ENCODE assay signal across 36 cellular contexts in the genomic region with DNA sequence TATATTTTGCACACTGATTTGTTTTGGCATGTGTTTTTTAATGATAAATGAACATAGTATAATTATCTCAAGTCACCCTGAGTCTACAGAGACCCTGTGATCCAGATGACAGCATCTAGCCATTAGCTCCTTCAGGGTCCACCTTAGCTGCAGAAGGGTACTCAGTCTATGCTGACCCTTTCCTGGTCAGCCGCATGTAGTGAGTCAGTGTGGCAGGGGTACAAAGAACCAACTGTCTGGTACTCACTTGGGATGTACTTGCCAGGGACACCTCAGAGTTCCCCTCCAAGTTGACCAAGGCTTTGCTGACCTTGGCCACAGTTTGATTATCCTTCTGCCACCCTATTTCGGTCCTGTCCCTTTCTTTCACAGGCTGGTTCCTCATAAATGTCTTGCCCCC.
"Had no signal": no experiment of that assay in that cellular context is flagged by ENCODE, and none has a peak within 500 bp of the region (broad histone marks: within the 10 kb centered on the region; RNA-seq: fewer than 3 reads in every experiment).

No MANE protein-coding gene starts in this region.

- H3K27ac Mint-ChIP-seq: activated naive CD4-positive, alpha-beta T cell treated with anti-CD3 and anti-CD28 coated beads for 36 hours; activated naive CD4-positive, alpha-beta T cell treated with anti-CD3 and anti-CD28 coated beads, Interleukin-2, amount 10 ng/mL, durations not matched to agents 7 days and 5 days; activated naive CD4-positive, alpha-beta T cell treated with anti-CD3 and anti-CD28 coated beads, Interleukin-2, amount 50 U/mL, for 24 hours; activated naive CD8-positive, alpha-beta T cell; activated naive CD8-positive, alpha-beta T cell treated with anti-CD3 and anti-CD28 coated beads for 36 hours; activated naive CD8-positive, alpha-beta T cell treated with anti-CD3 and anti-CD28 coated beads, Interleukin-2, amount 10 ng/mL, durations not matched to agents 7 days and 5 days; activated naive CD8-positive, alpha-beta T cell treated with anti-CD3 and anti-CD28 coated beads, Interleukin-2, amount 50 U/mL, for 24 hours; activated T-cell treated with anti-CD3 and anti-CD28 coated beads, Interleukin-2, amount 50 U/mL, for 24 hours; activated T-cell treated with anti-CD3 and anti-CD28 coated beads, Interleukin-2, amount 50 U/mL, for 72 hours; activated T-helper 1 cell treated with anti-CD3 and anti-CD28 coated beads, Interleukin-12 subunit alpha, Interleukin-12 subunit beta, Interleukin-2, Interleukin-4 antibody, amounts not matched to agents 30 ng/mL and 10 ng/mL and 1 ng/mL, durations not matched to agents 14 hours and 24 hours and 36 hours; activated T-helper 17 cell treated with anti-CD3 and anti-CD28 coated beads, Interleukin-2, amount 50 U/mL, for 72 hours; activated T-helper 2 cell treated with anti-CD3 and anti-CD28 coated beads, Interferon-gamma antibody, Interleukin-2, Interleukin-4, amounts not matched to agents 10 μg/mL and 5 μg/mL and 100 μg/mL, durations not matched to agents 14 hours and 24 hours and 36 hours had no signal

- H3K27ac ChIP-seq: adrenal gland, ascending aorta, body of pancreas, brain microvascular endothelial cell, breast epithelium, cardiac muscle cell had no signal

- H3K36me3 ChIP-seq: adrenal gland, ascending aorta, brain microvascular endothelial cell, breast epithelium, cardiac muscle cell had no signal

- DNase-seq: activated CD8-positive, alpha-beta memory T cell treated with anti-CD3 and anti-CD28 coated beads, Interleukin-2, amount 50 U/mL, for 48 hours; activated effector memory CD4-positive, alpha-beta T cell treated with anti-CD3 and anti-CD28 coated beads, Interleukin-2, amount 50 U/mL, for 16 hours; activated effector memory CD4-positive, alpha-beta T cell treated with Interleukin-2 at 50 U/mL for 16 hours; activated gamma-delta T cell; activated gamma-delta T cell treated with Interleukin-2 at 50 U/mL for 16 hours; activated naive CD4-positive, alpha-beta T cell; activated naive CD4-positive, alpha-beta T cell treated with anti-CD3 and anti-CD28 coated beads for 36 hours; activated naive CD4-positive, alpha-beta T cell treated with anti-CD3 and anti-CD28 coated beads, Interleukin-2, amount 10 ng/mL, durations not matched to agents 7 days and 5 days; activated naive CD4-positive, alpha-beta T cell treated with anti-CD3 and anti-CD28 coated beads, Interleukin-2, amount 50 U/mL, for 16 hours; activated naive CD4-positive, alpha-beta T cell treated with Interleukin-2 at 50 U/mL for 16 hours; activated naive CD8-positive, alpha-beta T cell treated with anti-CD3 and anti-CD28 coated beads for 36 hours; activated naive CD8-positive, alpha-beta T cell treated with anti-CD3 and anti-CD28 coated beads, Interleukin-2, amount 10 ng/mL, durations not matched to agents 7 days and 5 days; activated naive CD8-positive, alpha-beta T cell treated with anti-CD3 and anti-CD28 coated beads, Interleukin-2, amount 50 U/mL, for 24 hours; activated T-cell treated with anti-CD3 and anti-CD28 coated beads for 4 hours; activated T-cell treated with anti-CD3 and anti-CD28 coated beads, Interleukin-2, amount 50 U/mL, for 1 hour; activated T-cell treated with anti-CD3 and anti-CD28 coated beads, Interleukin-2, amount 50 U/mL, for 24 hours; activated T-cell treated with anti-CD3 and anti-CD28 coated beads, Interleukin-2, amount 50 U/mL, for 4 hours; activated T-cell treated with anti-CD3 and anti-CD28 coated beads, Interleukin-2, amount 50 U/mL, for 48 hours; activated T-cell treated with anti-CD3 and anti-CD28 coated beads, Interleukin-2, amount 50 U/mL, for 72 hours; amniotic stem cell; aorta; body of pancreas; brain microvascular endothelial cell; central memory CD4-positive, alpha-beta T cell had no signal

- H3K4me1 ChIP-seq: adrenal gland, ascending aorta, body of pancreas, breast epithelium had no signal

- H3K9me3 ChIP-seq: adrenal gland had no signal

- H3K4me3 Mint-ChIP-seq: activated naive CD4-positive, alpha-beta T cell treated with anti-CD3 and anti-CD28 coated beads for 36 hours; activated naive CD4-positive, alpha-beta T cell treated with anti-CD3 and anti-CD28 coated beads, Interleukin-2, amount 10 ng/mL, durations not matched to agents 7 days and 5 days; activated naive CD4-positive, alpha-beta T cell treated with anti-CD3 and anti-CD28 coated beads, Interleukin-2, amount 50 U/mL, for 24 hours; activated naive CD8-positive, alpha-beta T cell; activated naive CD8-positive, alpha-beta T cell treated with anti-CD3 and anti-CD28 coated beads for 36 hours; activated naive CD8-positive, alpha-beta T cell treated with anti-CD3 and anti-CD28 coated beads, Interleukin-2, amount 10 ng/mL, durations not matched to agents 7 days and 5 days; activated naive CD8-positive, alpha-beta T cell treated with anti-CD3 and anti-CD28 coated beads, Interleukin-2, amount 50 U/mL, for 24 hours; activated T-cell treated with anti-CD3 and anti-CD28 coated beads, Interleukin-2, amount 50 U/mL, for 24 hours; activated T-cell treated with anti-CD3 and anti-CD28 coated beads, Interleukin-2, amount 50 U/mL, for 4 hours; activated T-cell treated with anti-CD3 and anti-CD28 coated beads, Interleukin-2, amount 50 U/mL, for 72 hours; activated T-helper 1 cell treated with anti-CD3 and anti-CD28 coated beads, Interleukin-12 subunit alpha, Interleukin-12 subunit beta, Interleukin-2, Interleukin-4 antibody, amounts not matched to agents 30 ng/mL and 10 ng/mL and 1 ng/mL, durations not matched to agents 14 hours and 24 hours and 36 hours; activated T-helper 17 cell treated with anti-CD3 and anti-CD28 coated beads, Interleukin-2, amount 50 U/mL, for 72 hours; brain; central memory CD8-positive, alpha-beta T cell had no signal

- H3K36me3 Mint-ChIP-seq: activated naive CD4-positive, alpha-beta T cell treated with anti-CD3 and anti-CD28 coated beads, Interleukin-2, amount 10 ng/mL, durations not matched to agents 7 days and 5 days; activated naive CD8-positive, alpha-beta T cell treated with anti-CD3 and anti-CD28 coated beads for 36 hours; activated naive CD8-positive, alpha-beta T cell treated with anti-CD3 and anti-CD28 coated beads, Interleukin-2, amount 10 ng/mL, durations not matched to agents 7 days and 5 days; brain had no signal

- H3K4me3 ChIP-seq: adrenal gland, ascending aorta, body of pancreas, breast epithelium, cardiac muscle cell had no signal

- H3K9me3 Mint-ChIP-seq: activated naive CD4-positive, alpha-beta T cell treated with anti-CD3 and anti-CD28 coated beads, Interleukin-2, amount 10 ng/mL, durations not matched to agents 7 days and 5 days; activated naive CD8-positive, alpha-beta T cell treated with anti-CD3 and anti-CD28 coated beads, Interleukin-2, amount 10 ng/mL, durations not matched to agents 7 days and 5 days; activated T-helper 1 cell treated with anti-CD3 and anti-CD28 coated beads, Interleukin-12 subunit alpha, Interleukin-12 subunit beta, Interleukin-2, Interleukin-4 antibody, amounts not matched to agents 30 ng/mL and 10 ng/mL and 1 ng/mL, durations not matched to agents 14 hours and 24 hours and 36 hours; central memory CD8-positive, alpha-beta T cell had no signal

- H3K27me3 ChIP-seq: adrenal gland, ascending aorta, body of pancreas, brain microvascular endothelial cell, breast epithelium, cardiac muscle cell had no signal

- ATAC-seq: activated naive CD4-positive, alpha-beta T cell treated with anti-CD3 and anti-CD28 coated beads, Interleukin-2, amount 50 U/mL, for 72 hours; activated naive CD8-positive, alpha-beta T cell treated with anti-CD3 and anti-CD28 coated beads, Interleukin-2, amount 50 U/mL, for 24 hours; activated T-cell treated with anti-CD3 and anti-CD28 coated beads, Interleukin-2, amount 50 U/mL, for 4 hours; activated T-cell treated with anti-CD3 and anti-CD28 coated beads, Interleukin-2, amount 50 U/mL, for 72 hours; activated T-helper 17 cell treated with anti-CD3 and anti-CD28 coated beads, Interleukin-2, amount 50 U/mL, for 72 hours; body of pancreas had no signal

- H3K27me3 Mint-ChIP-seq: activated naive CD4-positive, alpha-beta T cell treated with anti-CD3 and anti-CD28 coated beads, Interleukin-2, amount 10 ng/mL, durations not matched to agents 7 days and 5 days; activated naive CD4-positive, alpha-beta T cell treated with anti-CD3 and anti-CD28 coated beads, Interleukin-2, amount 50 U/mL, for 24 hours; activated naive CD8-positive, alpha-beta T cell treated with anti-CD3 and anti-CD28 coated beads for 36 hours; activated naive CD8-positive, alpha-beta T cell treated with anti-CD3 and anti-CD28 coated beads, Interleukin-2, amount 50 U/mL, for 24 hours; activated T-cell treated with anti-CD3 and anti-CD28 coated beads, Interleukin-2, amount 50 U/mL, for 24 hours; activated T-helper 17 cell treated with anti-CD3 and anti-CD28 coated beads, Interleukin-2, amount 50 U/mL, for 72 hours; brain; central memory CD8-positive, alpha-beta T cell had no signal

- H3K4me1 Mint-ChIP-seq: activated naive CD4-positive, alpha-beta T cell treated with anti-CD3 and anti-CD28 coated beads, Interleukin-2, amount 10 ng/mL, durations not matched to agents 7 days and 5 days; activated naive CD4-positive, alpha-beta T cell treated with anti-CD3 and anti-CD28 coated beads, Interleukin-2, amount 50 U/mL, for 24 hours; activated naive CD8-positive, alpha-beta T cell treated with anti-CD3 and anti-CD28 coated beads for 36 hours; activated naive CD8-positive, alpha-beta T cell treated with anti-CD3 and anti-CD28 coated beads, Interleukin-2, amount 10 ng/mL, durations not matched to agents 7 days and 5 days; activated naive CD8-positive, alpha-beta T cell treated with anti-CD3 and anti-CD28 coated beads, Interleukin-2, amount 50 U/mL, for 24 hours; activated T-helper 17 cell treated with anti-CD3 and anti-CD28 coated beads, Interleukin-2, amount 50 U/mL, for 72 hours; central memory CD8-positive, alpha-beta T cell had no signal
